In the genomic region with DNA sequence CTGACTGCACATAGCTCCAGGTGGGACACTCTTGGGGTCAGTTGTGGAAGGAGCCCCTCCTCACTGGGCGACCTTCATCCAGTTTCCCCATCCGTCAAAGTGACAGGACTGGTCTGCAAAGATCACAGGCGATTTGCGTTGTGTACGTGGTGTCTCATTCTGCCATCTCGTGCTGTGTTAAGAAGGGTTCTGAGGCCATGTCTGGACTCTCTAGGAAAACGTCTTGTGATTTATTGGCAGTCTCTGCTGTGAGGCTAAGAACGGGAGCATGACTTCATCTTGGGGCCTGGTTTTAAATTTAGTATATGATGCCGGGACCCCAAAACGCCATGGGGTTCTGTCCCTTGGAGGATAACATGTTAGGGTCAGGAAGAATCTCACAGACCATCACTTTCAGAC, we compare ENCODE assay signal across 22 cellular contexts.
A peak's percentile ranks its signal among the peaks of the same experiment; 100 is the strongest.
DNase-seq lines count a peak whose midpoint lies in the region; ATAC-seq, FAIRE-seq and TF ChIP-seq lines count a peak whose summit lies in the region.
"Had no signal": no experiment of that assay in that cellular context is flagged by ENCODE, and none has a peak within 500 bp of the region (broad histone marks: within the 10 kb centered on the region; RNA-seq: fewer than 3 reads in every experiment).

No MANE protein-coding gene starts in this region.

- H3K4me2 ChIP-seq in H1 (ENCODE audit: insufficient read depth in 1 of 2, low read depth in 2 of 2, low read length in 2 of 2) (no peak overlapping the region), neuronal stem cell (ENCODE audit: insufficient read depth, low read length, poor library complexity, severe bottlenecking) (no peak overlapping the region), hepatocyte (no peak overlapping the region)

- TF ChIP-seq RAD21 in H1 (IDR thresholded peaks at IDR 0.05 in 1 of 2, conservative IDR thresholded peaks at IDR 0.05 in 1 of 2; ENCODE audit: low read depth in 2 of 2, low read length in 2 of 2): no peak

- H3K14ac ChIP-seq in H1 (ENCODE audit: insufficient read length) (no peak overlapping the region), neuronal stem cell (ENCODE audit: low read length) (no peak overlapping the region)

- H3K79me1 ChIP-seq in H1 (ENCODE audit: low read depth, low read length) (peaks cover 17% of the 10 kb centered on the region), neuronal stem cell (ENCODE audit: low read depth, low read length) (peaks cover 3% of the 10 kb centered on the region)

- POLR2A ChIA-PET in A673 (lab: Charles Lee; ENCODE audit: low non-redundant PET) (no interaction called here), H1 (lab: Charles Lee; ENCODE audit: partially characterized antibody) (no interaction called here)

- TF ChIP-seq EP300 in H1 (IDR thresholded peaks at IDR 0.05; ENCODE audit: borderline replicate concordance in 1 of 2, low read depth in 2 of 2, low read length in 2 of 2): no peak

- FAIRE-seq in H1 (lab: Jason Lieb, UNC): no peak
- FAIRE-seq: GM12878, HepG2 had no signal

- BruUV-seq in A673 (replicated peaks; lab: Mats Ljungman, UMichigan): no TSS peak

- H2BK120ac ChIP-seq in H1 (replicated peaks; ENCODE audit: low read depth, low read length) (no peak overlapping the region), neuronal stem cell (ENCODE audit: low read depth, low read length) (no peak overlapping the region)

- TF ChIP-seq CTCF in A673 (conservative IDR thresholded peaks at IDR 0.05; ENCODE audit: low read depth, low read length) (no peak), HFFc6 (IDR thresholded peaks at IDR 0.05) (no peak), H1 (IDR thresholded peaks at IDR 0.05; ENCODE audit: control extremely low read depth in 1 of 3, insufficient read depth in 1 of 3, low read depth in 1 of 3, low read length in 3 of 3) (no peak), hepatocyte (IDR thresholded peaks at IDR 0.05; ENCODE audit: poor library complexity) (no peak)

- no peak overlapping the region for H3K56ac ChIP-seq in H1 (replicated peaks; ENCODE audit: insufficient read length, low read depth, low read length)

- H3K4me3 ChIP-seq in A673 (ENCODE audit: low read depth, low read length, poor library complexity, severe bottlenecking) (no peak overlapping the region), H1 (ENCODE audit: extremely low read depth in 1 of 4, insufficient read depth in 2 of 4, low read depth in 3 of 4, low read length in 4 of 4) (no peak overlapping the region), neuronal stem cell (ENCODE audit: low read length in 2 of 2) (no peak overlapping the region), hepatocyte (no peak overlapping the region)
- H3K4me3 ChIP-seq: GM12878 had no signal

- DNase-seq in A673 (ENCODE audit: low spot score) (no peak), HFFc6 (no peak), H1 (ENCODE audit: low read depth in 1 of 2, low spot score in 2 of 2) (no peak), neuronal stem cell (ENCODE audit: low spot score) (no peak), hypothalamus (lab: John Stamatoyannopoulos, UW) (no peak), putamen (ENCODE audit: low spot score) (no peak), hepatocyte (ENCODE audit: low spot score) (no peak)
- DNase-seq: AML-193, Caco-2, GDM1, NCI-H1105, NCI-H1436 treated with DMSO at 0.1 percent for 48 hours, NCI-H1930, NCI-H446 treated with DMSO at 0.1 percent for 48 hours, NCI-H526, SHP77 had no signal

- H4K8ac ChIP-seq in H1 (ENCODE audit: extremely low read depth, insufficient read depth, low read length) (peak overlapping the region; percentile 46; the same call in 1 of the 2 replicates), neuronal stem cell (ENCODE audit: low read depth, low read length) (no peak overlapping the region)

- peaks cover 65% of the 10 kb centered on the region for H3K4me1 Mint-ChIP-seq in HFFc6 (ENCODE audit: low read depth)

- H3K23ac ChIP-seq in H1 (ENCODE audit: insufficient read length) (no peak overlapping the region), neuronal stem cell (ENCODE audit: low read depth, low read length, poor library complexity) (no peak overlapping the region)

- H3K27ac ChIP-seq in A673 (ENCODE audit: low read depth, low read length, poor library complexity, severe bottlenecking) (peak overlapping the region; percentile 80), H1 (ENCODE audit: low read depth, low read length) (no peak overlapping the region), neuronal stem cell (replicated peaks; ENCODE audit: low read length) (no peak overlapping the region), hepatocyte (no peak overlapping the region)
- H3K27ac ChIP-seq: C4-2B had no signal

- H2BK5ac ChIP-seq in H1 (ENCODE audit: low read depth, low read length) (no peak overlapping the region), neuronal stem cell (ENCODE audit: low read length) (no peak overlapping the region)

- peak overlapping the region; percentile 52; the same call in 1 of the 2 replicates for H3K27ac Mint-ChIP-seq in HFFc6
- H3K27ac Mint-ChIP-seq: CD8-positive, alpha-beta T cell had no signal

- peaks cover under 1% of the 10 kb centered on the region for H3K36me3 ChIP-seq in A673 (ENCODE audit: insufficient read depth, low read length, poor library complexity, severe bottlenecking)
- H3K36me3 ChIP-seq in H1 (ENCODE audit: control insufficient read depth in 2 of 4, insufficient read depth in 4 of 4, low read length in 3 of 4): no peaks in the 10 kb centered on the region
- no peaks in the 10 kb centered on the region for H3K36me3 ChIP-seq in neuronal stem cell (replicated peaks in 1 of 2; ENCODE audit: control insufficient read depth in 2 of 2, insufficient read depth in 2 of 2, low read length in 2 of 2)
- H3K36me3 ChIP-seq in hepatocyte (replicated peaks; ENCODE audit: insufficient read depth, low read depth): no peaks in the 10 kb centered on the region

- H3K9me3 Mint-ChIP-seq in HFFc6: no peaks in the 10 kb centered on the region
- H3K9me3 Mint-ChIP-seq: CD8-positive, alpha-beta T cell had no signal

- H3K9me3 ChIP-seq in A673 (ENCODE audit: low read depth, low read length, poor library complexity, severe bottlenecking) (no peaks in the 10 kb centered on the region), H1 (ENCODE audit: insufficient read depth in 2 of 2, low read depth in 1 of 2, low read length in 1 of 2) (no peaks in the 10 kb centered on the region), neuronal stem cell (replicated peaks in 1 of 2; ENCODE audit: control insufficient read depth in 2 of 2, insufficient read depth in 1 of 2, low read depth in 1 of 2, low read length in 2 of 2) (no peaks in the 10 kb centered on the region), hepatocyte (ENCODE audit: low read depth) (no peaks in the 10 kb centered on the region)
- H3K9me3 ChIP-seq: Caco-2 had no signal

- intact Hi-C loops in A673 (cut with micrococcal nuclease; ENCODE audit: unreplicated experiment): no loop called here

- CTCF ChIA-PET in A673 (lab: Charles Lee) (no interaction called here), H1 (lab: Charles Lee; ENCODE audit: partially characterized antibody) (interaction anchor here (1.0 to 6.9 kb wide), 9 partner anchors 8 to 242 kb away, joined by 3 to 39 read pairs (median 5); no protein-coding TSS in a partner anchor)

- H3K27me3 ChIP-seq in A673 (replicated peaks; ENCODE audit: insufficient read depth, low read depth, low read length, poor library complexity) (no peaks in the 10 kb centered on the region), H1 (replicated peaks in 1 of 4; ENCODE audit: control insufficient read depth in 3 of 4, extremely low read depth in 1 of 4, insufficient read depth in 3 of 4, low read length in 3 of 4) (no peaks in the 10 kb centered on the region), neuronal stem cell (ENCODE audit: control insufficient read depth in 3 of 3, insufficient read depth in 3 of 3, low read depth in 1 of 3, low read length in 3 of 3) (no peaks in the 10 kb centered on the region), hepatocyte (no peaks in the 10 kb centered on the region)

- H3K36me3 Mint-ChIP-seq in HFFc6 (ENCODE audit: low read depth): peaks cover 12% of the 10 kb centered on the region
- H3K36me3 Mint-ChIP-seq: CD8-positive, alpha-beta T cell had no signal

- no peak overlapping the region for H2BK15ac ChIP-seq in H1 (ENCODE audit: low read length)
- H2BK15ac ChIP-seq in neuronal stem cell (ENCODE audit: low read length): peak overlapping the region; percentile 72

- H3K4me1 ChIP-seq in A673 (ENCODE audit: insufficient read depth, low read length, poor library complexity, severe bottlenecking): peaks cover 50% of the 10 kb centered on the region
- H3K4me1 ChIP-seq in H1 (replicated peaks in 1 of 4; ENCODE audit: control insufficient read depth in 3 of 4, insufficient read depth in 4 of 4, low read length in 3 of 4): peaks cover 0 to 29% (median 11%) of the 10 kb centered on the region in 4 experiments; a peak in 5 of 7 replicates
- peaks cover 8 to 37% of the 10 kb centered on the region in 2 donors for H3K4me1 ChIP-seq in neuronal stem cell (ENCODE audit: control insufficient read depth in 2 of 2, insufficient read depth in 1 of 2, low read depth in 1 of 2, low read length in 2 of 2)
- H3K4me1 ChIP-seq in hepatocyte (ENCODE audit: insufficient read depth): peaks cover 26% of the 10 kb centered on the region

- H4K91ac ChIP-seq in H1 (replicated peaks; ENCODE audit: insufficient read length, low read length) (no peak overlapping the region), neuronal stem cell (ENCODE audit: low read depth, low read length, poor library complexity) (no peak overlapping the region)

- H2BK12ac ChIP-seq in H1 (ENCODE audit: low read depth, low read length): no peak overlapping the region
- no peak overlapping the region for H2BK12ac ChIP-seq in neuronal stem cell (ENCODE audit: low read length)

- H3K27me3 Mint-ChIP-seq in HFFc6 (ENCODE audit: insufficient read depth): peaks cover 2% of the 10 kb centered on the region

- no peak for TF ChIP-seq POLR2A in H1 (IDR thresholded peaks at IDR 0.05; ENCODE audit: control extremely low read depth in 1 of 2, low read depth in 2 of 2, low read length in 2 of 2)

- no peak overlapping the region for H3K18ac ChIP-seq in H1 (ENCODE audit: extremely low read depth, low read length)
- no peak overlapping the region for H3K18ac ChIP-seq in neuronal stem cell (ENCODE audit: low read length)

- no peak overlapping the region for H2AK5ac ChIP-seq in H1 (ENCODE audit: low read depth, low read length)
- peak overlapping the region; percentile 76 for H2AK5ac ChIP-seq in neuronal stem cell (ENCODE audit: low read depth, low read length)

- WGBS in H1 (ENCODE audit: extremely low coverage in 1 of 2, insufficient coverage in 1 of 2, insufficient read length in 1 of 2, insufficient replicate concordance in 2 of 2, low coverage in 1 of 2, low lambda C conversion rate in 2 of 2, missing lambda C conversion rate in 1 of 2), 2 experiments: 86% methylated on average over 10 of the region's 10 CpGs; no CpG with 5 or more reads in 1 of the 2 experiments
- no CpG with 5 or more reads among the region's 10 CpGs for WGBS in neuronal stem cell (ENCODE audit: extremely low coverage in 2 of 2, insufficient read length in 2 of 2, insufficient replicate concordance in 1 of 2), 2 donors
- WGBS in hepatocyte (ENCODE audit: low lambda C conversion rate, missing lambda C conversion rate): 75% methylated on average over 10 of the region's 10 CpGs

- no peak overlapping the region for H3K4ac ChIP-seq in H1 (replicated peaks; ENCODE audit: insufficient read length, low read depth, low read length)
- H3K4ac ChIP-seq in neuronal stem cell (ENCODE audit: low read length): no peak overlapping the region

- H4K20me1 ChIP-seq in H1 (replicated peaks in 1 of 2; ENCODE audit: control insufficient read depth in 1 of 2, insufficient read depth in 2 of 2, low read length in 2 of 2) (peaks cover 16% of the 10 kb centered on the region in 2 experiments), hepatocyte (ENCODE audit: insufficient read depth, poor library complexity, severe bottlenecking) (peaks cover 37% of the 10 kb centered on the region)

- no peak overlapping the region for H3K4me3 Mint-ChIP-seq in HFFc6
- H3K4me3 Mint-ChIP-seq: CD8-positive, alpha-beta T cell had no signal

- H3K23me2 ChIP-seq in H1 (ENCODE audit: low read depth, low read length): 0 out of 2 replicates have a peak, but pooled peaks cover 2% of the 10 kb centered on the region

- no peak overlapping the region for H3K9ac ChIP-seq in H1 (replicated peaks in 1 of 4; ENCODE audit: extremely low read depth in 1 of 4, low read depth in 3 of 4, low read length in 3 of 4)
- no peak overlapping the region for H3K9ac ChIP-seq in neuronal stem cell (ENCODE audit: low read depth, low read length, poor library complexity)

- peaks cover 0 to 45% of the 10 kb centered on the region in 2 experiments; a peak in 1 of 4 replicates for H3K79me2 ChIP-seq in H1 (ENCODE audit: control insufficient read depth in 1 of 2, insufficient read depth in 2 of 2, low read length in 2 of 2)
- H3K79me2 ChIP-seq in hepatocyte: peaks cover 87% of the 10 kb centered on the region

- H2BK20ac ChIP-seq in H1 (ENCODE audit: low read length): no peak overlapping the region

- H4K5ac ChIP-seq in H1 (ENCODE audit: insufficient read length, low read depth, low read length): no peak overlapping the region

- no peaks in the 10 kb centered on the region for H3K9me2 ChIP-seq in hepatocyte (replicated peaks; ENCODE audit: insufficient read depth)

- H2AFZ ChIP-seq in H1 (ENCODE audit: low read length) (no peak overlapping the region), neuronal stem cell (ENCODE audit: low read length) (no peak overlapping the region), hepatocyte (no peak overlapping the region)

- ATAC-seq in GM21723 (IDR thresholded peaks at IDR 0.05; ENCODE audit: unreplicated experiment): no peak
- ATAC-seq: CD8-positive, alpha-beta T cell; GM12878; HCT116; HepG2 had no signal
